Comparison of ENCODE assay signal across 31 cellular contexts in the genomic region with DNA sequence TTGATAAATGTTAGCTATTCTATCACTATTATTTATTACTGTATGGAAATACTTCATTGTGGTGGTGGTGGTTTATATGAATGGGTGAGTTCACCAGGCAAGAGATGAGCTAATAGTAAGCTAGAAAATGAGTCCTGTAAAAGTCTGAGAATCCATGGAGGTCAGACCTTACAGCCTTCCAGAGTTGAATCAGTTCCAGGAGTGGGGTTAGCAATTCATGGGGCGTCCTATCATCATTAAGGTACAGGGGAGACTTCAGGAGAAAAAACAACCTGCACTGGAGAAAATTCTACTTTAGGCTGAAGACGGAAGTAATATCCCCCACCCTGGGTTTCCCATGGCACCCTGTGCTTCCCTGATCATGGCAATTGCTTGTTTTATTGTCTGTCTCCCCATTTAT. TPM values are rescaled to one million over a fixed set of nuclear protein-coding genes. Genes with fewer than 3 reads are reported as not detected.
"Had no signal": no experiment of that assay in that cellular context is flagged by ENCODE, and none has a peak within 500 bp of the region (broad histone marks: within the 10 kb centered on the region; RNA-seq: fewer than 3 reads in every experiment).

No MANE protein-coding gene starts in this region.

- H3K9me3 Mint-ChIP-seq: stimulated activated effector memory CD8-positive, alpha-beta T cell treated with anti-CD3 and anti-CD28 coated beads, Interleukin-12 subunit alpha, Interleukin-12 subunit beta, amount 100 ng/mL, for 72 hours had no signal

- H3K4me3 Mint-ChIP-seq: stimulated activated effector memory CD8-positive, alpha-beta T cell treated with anti-CD3 and anti-CD28 coated beads, Interleukin-12 subunit alpha, Interleukin-12 subunit beta, amount 100 ng/mL, for 72 hours; stimulated activated memory B cell treated with anti-CD40 and anti-IgM and Interleukin-4, amounts not matched to agents 10 μg/mL and 1 μg/mL and 100 μg/mL, for 72 hours; stimulated activated naive B cell treated with anti-CD40 and anti-IgM and Interleukin-4, amounts not matched to agents 10 μg/mL and 1 μg/mL and 100 μg/mL, for 72 hours; stimulated activated naive CD8-positive, alpha-beta T cell treated with anti-CD3 and anti-CD28 coated beads, Interleukin-15, amount 100 ng/mL, for 72 hours; stimulated activated naive CD8-positive, alpha-beta T cell treated with anti-CD3 and anti-CD28 coated beads, Interleukin-15, Interleukin-2, amounts not matched to agents 100 ng/mL and 50 ng/mL, for 24 hours; type B pancreatic cell had no signal

- DNase-seq: stimulated activated CD4-positive, alpha-beta T cell treated with anti-CD3 and anti-CD28 coated beads, Interleukin-2, amount 100 ng/mL, for 48 hours; stimulated activated CD4-positive, alpha-beta T cell treated with anti-CD3 and anti-CD28 coated beads, Interleukin-4, amount 100 ng/mL, for 1 hour; stimulated activated CD4-positive, alpha-beta T cell treated with anti-CD3 and anti-CD28 coated beads, Interleukin-4, amount 100 ng/mL, for 24 hours; stimulated activated CD4-positive, alpha-beta T cell treated with anti-CD3 and anti-CD28 coated beads, Interleukin-4, amount 100 ng/mL, for 4 hours; stimulated activated CD8-positive, alpha-beta memory T cell treated with anti-CD3 and anti-CD28 coated beads, Interleukin-4, amount 100 ng/mL, for 48 hours; stimulated activated naive B cell treated with anti-CD40 and anti-IgM and Interleukin-4, amounts not matched to agents 10 μg/mL and 1 μg/mL and 100 μg/mL, for 72 hours; stimulated activated naive CD4-positive, alpha-beta T cell treated with Interleukin-2 at 50 U/mL for 16 hours; stimulated activated naive CD8-positive, alpha-beta T cell treated with anti-CD3 and anti-CD28 coated beads, Interleukin-15, amount 100 ng/mL, for 72 hours; stimulated activated naive CD8-positive, alpha-beta T cell treated with anti-CD3 and anti-CD28 coated beads, Interleukin-15, Interleukin-2, amounts not matched to agents 100 U/mL and 50 U/mL, for 24 hours; stomach; substantia nigra; testis; thyroid gland; tibial artery; transverse colon; trophoblast cell; upper lobe of left lung; upper lobe of right lung; uterus had no signal

- H3K27ac ChIP-seq: stomach, suprapubic skin, testis, thoracic aorta, thyroid gland, tibial artery, tibial nerve, transverse colon, upper lobe of left lung, upper lobe of right lung, uterus, vagina had no signal

- H3K4me3 ChIP-seq: stomach, suprapubic skin, testis, thoracic aorta, thyroid gland, tibial artery, tibial nerve, transverse colon, upper lobe of left lung, upper lobe of right lung, uterus, vagina had no signal

- H3K4me1 Mint-ChIP-seq: stimulated activated effector memory CD8-positive, alpha-beta T cell treated with anti-CD3 and anti-CD28 coated beads, Interleukin-12 subunit alpha, Interleukin-12 subunit beta, amount 100 ng/mL, for 72 hours; stimulated activated memory B cell treated with anti-CD40 and anti-IgM and Interleukin-4, amounts not matched to agents 10 μg/mL and 1 μg/mL and 100 μg/mL, for 72 hours; stimulated activated naive B cell treated with anti-CD40 and anti-IgM and Interleukin-4, amounts not matched to agents 10 μg/mL and 1 μg/mL and 100 μg/mL, for 72 hours; stimulated activated naive CD8-positive, alpha-beta T cell treated with anti-CD3 and anti-CD28 coated beads, Interleukin-15, amount 100 ng/mL, for 72 hours had no signal

- ATAC-seq: stimulated activated effector memory CD8-positive, alpha-beta T cell treated with anti-CD3 and anti-CD28 coated beads, Interleukin-12 subunit alpha, Interleukin-12 subunit beta, amount 100 ng/mL, for 72 hours; stimulated activated memory B cell treated with anti-CD40 and anti-IgM and Interleukin-4, amounts not matched to agents 10 μg/mL and 1 μg/mL and 100 μg/mL, for 72 hours; stimulated activated naive B cell treated with anti-CD40 and anti-IgM and Interleukin-4, amounts not matched to agents 10 μg/mL and 1 μg/mL and 100 μg/mL, for 72 hours; stimulated activated naive CD8-positive, alpha-beta T cell treated with anti-CD3 and anti-CD28 coated beads, Interleukin-15, amount 100 ng/mL, for 72 hours; stimulated activated naive CD8-positive, alpha-beta T cell treated with anti-CD3 and anti-CD28 coated beads, Interleukin-15, Interleukin-2, amounts not matched to agents 100 U/mL and 50 U/mL, for 24 hours; upper lobe of right lung had no signal

- H3K27ac Mint-ChIP-seq: stimulated activated effector memory CD8-positive, alpha-beta T cell treated with anti-CD3 and anti-CD28 coated beads, Interleukin-12 subunit alpha, Interleukin-12 subunit beta, amount 100 ng/mL, for 72 hours; stimulated activated memory B cell treated with anti-CD40 and anti-IgM and Interleukin-4, amounts not matched to agents 10 μg/mL and 1 μg/mL and 100 μg/mL, for 72 hours; stimulated activated naive B cell treated with anti-CD40 and anti-IgM and Interleukin-4, amounts not matched to agents 10 μg/mL and 1 μg/mL and 100 μg/mL, for 72 hours; stimulated activated naive CD8-positive, alpha-beta T cell treated with anti-CD3 and anti-CD28 coated beads, Interleukin-15, amount 100 ng/mL, for 72 hours; stimulated activated naive CD8-positive, alpha-beta T cell treated with anti-CD3 and anti-CD28 coated beads, Interleukin-15, Interleukin-2, amounts not matched to agents 100 ng/mL and 50 ng/mL, for 24 hours; type B pancreatic cell had no signal

- H3K4me1 ChIP-seq: stomach, testis, tibial artery, tibial nerve, transverse colon, upper lobe of left lung, upper lobe of right lung, uterus, vagina had no signal

- H3K36me3 ChIP-seq: stomach, suprapubic skin, thoracic aorta, thyroid gland, tibial artery, tibial nerve, transverse colon, upper lobe of left lung, upper lobe of right lung, uterus, vagina had no signal

- FAIRE-seq: urothelium cell line had no signal

- H3K27me3 ChIP-seq: testis, thyroid gland, upper lobe of left lung, uterus, vagina had no signal

- H3K9me3 ChIP-seq: suprapubic skin, testis, thoracic aorta, thyroid gland, tibial artery, transverse colon, upper lobe of left lung, upper lobe of right lung, uterus, vagina had no signal

- H3K36me3 Mint-ChIP-seq: stimulated activated effector memory CD8-positive, alpha-beta T cell treated with anti-CD3 and anti-CD28 coated beads, Interleukin-12 subunit alpha, Interleukin-12 subunit beta, amount 100 ng/mL, for 72 hours; stimulated activated memory B cell treated with anti-CD40 and anti-IgM and Interleukin-4, amounts not matched to agents 10 μg/mL and 1 μg/mL and 100 μg/mL, for 72 hours; stimulated activated naive B cell treated with anti-CD40 and anti-IgM and Interleukin-4, amounts not matched to agents 10 μg/mL and 1 μg/mL and 100 μg/mL, for 72 hours had no signal

RNA-seq across cellular contexts. Expression of a gene that starts 6.5 kb away (rescaled TPM):
- total RNA-seq: subcutaneous adipose tissue, thoracic aorta, upper lobe of right lung, ureter had no signal
- polyA plus RNA-seq: urinary bladder had no signal
